1 cellular context compared by ENCODE assay signal in genomic region chr14:73478684-73479083, GRCh38.
TF ChIP-seq lines count a peak whose summit lies in the region.

No MANE protein-coding gene starts in this region.

TF ChIP-seq in HepG2, 621 proteins besides CTCF, POLR2A, EP300 and RAD21 (continued from another document and continues in another):
- no peak for TF ChIP-seq KIAA2018 (CRISPR knock-in tag; IDR thresholded peaks at IDR 0.05; ENCODE audit: borderline replicate concordance)
- no peak for TF ChIP-seq ZNF619 (CRISPR knock-in tag; IDR thresholded peaks at IDR 0.05)
- TF ChIP-seq ZNF83 (CRISPR knock-in tag; IDR thresholded peaks at IDR 0.05; ENCODE audit: borderline replicate concordance): no peak
- no peak for TF ChIP-seq KDM3A (CRISPR knock-in tag; IDR thresholded peaks at IDR 0.05; ENCODE audit: low read depth)
- no peak for TF ChIP-seq ZNF460 (CRISPR knock-in tag; IDR thresholded peaks at IDR 0.05; ENCODE audit: borderline replicate concordance)
- TF ChIP-seq ZNF30 (CRISPR knock-in tag; IDR thresholded peaks at IDR 0.05): no peak
- TF ChIP-seq NCOA5 (CRISPR knock-in tag; IDR thresholded peaks at IDR 0.05): no peak
- TF ChIP-seq NCOR1 (IDR thresholded peaks at IDR 0.05; ENCODE audit: borderline replicate concordance, low read length): peak; percentile 68
- TF ChIP-seq ZFX (CRISPR knock-in tag; IDR thresholded peaks at IDR 0.05; ENCODE audit: low read depth): peak; percentile 75
- TF ChIP-seq ZNF513 (CRISPR knock-in tag; conservative IDR thresholded peaks at IDR 0.05): no peak
- 0 out of 2 replicates have a peak, but pooled peaks have one; percentile 18 for TF ChIP-seq TCF7 (IDR thresholded peaks at IDR 0.05; ENCODE audit: low read depth)
- no peak for TF ChIP-seq ADNP (CRISPR knock-in tag; IDR thresholded peaks at IDR 0.05)
- TF ChIP-seq THAP11 (CRISPR knock-in tag; IDR thresholded peaks at IDR 0.05): peak; percentile 27; the same call in 1 of the 2 replicates
- no peak for TF ChIP-seq HOXD1 (CRISPR knock-in tag; IDR thresholded peaks at IDR 0.05)
- 0 out of 4 replicates have a peak, but pooled peaks of 1 of the 2 experiments have one; percentile 18 for TF ChIP-seq NR2F1 (CRISPR knock-in tag; IDR thresholded peaks at IDR 0.05)
- 0 out of 2 replicates have a peak, but pooled peaks have one; percentile 17 for TF ChIP-seq NCOA2 (CRISPR knock-in tag; IDR thresholded peaks at IDR 0.05)
- no peak for TF ChIP-seq GMEB2 (CRISPR knock-in tag; IDR thresholded peaks at IDR 0.05; ENCODE audit: low read depth)
- no peak for TF ChIP-seq ZNF407 (CRISPR knock-in tag; IDR thresholded peaks at IDR 0.05; ENCODE audit: not compliant biosample characterization)
- TF ChIP-seq RARA (CRISPR knock-in tag; IDR thresholded peaks at IDR 0.05): no peak
- no peak for TF ChIP-seq REXO4 (CRISPR knock-in tag; IDR thresholded peaks at IDR 0.05; ENCODE audit: borderline replicate concordance)
- TF ChIP-seq ZNF557 (CRISPR knock-in tag; IDR thresholded peaks at IDR 0.05): no peak
- peak; percentile 30; the same call in 1 of the 2 replicates for TF ChIP-seq ARID5B (CRISPR knock-in tag; IDR thresholded peaks at IDR 0.05)
- peak; percentile 64; the same call in 1 of the 2 replicates for TF ChIP-seq ZNF281 (CRISPR knock-in tag; IDR thresholded peaks at IDR 0.05; ENCODE audit: borderline replicate concordance)
- TF ChIP-seq ZNF207 (IDR thresholded peaks at IDR 0.05; ENCODE audit: borderline replicate concordance): no peak
